In genomic region chr22:35967046-35967397, GRCh38 we compare ENCODE assay signal across 20 cellular contexts.
"Had no signal": no experiment of that assay in that cellular context is flagged by ENCODE, and none has a peak within 500 bp of the region (broad histone marks: within the 10 kb centered on the region; RNA-seq: fewer than 3 reads in every experiment).

No MANE protein-coding gene starts in this region.

- H3K4me2 ChIP-seq: hepatocyte had no signal

- H3K27ac ChIP-seq: hepatocyte, left lung, ovary, right atrium auricular region, spleen, suprapubic skin, tibial nerve had no signal

- H3K9me3 ChIP-seq: heart right ventricle, left lung, ovary, right atrium auricular region, sigmoid colon, spleen, suprapubic skin, thoracic aorta, tibial nerve had no signal

- FAIRE-seq: kidney, small intestine had no signal

- DNase-seq: heart right ventricle; kidney; left colon; left lung; mesendoderm; naive B cell; natural killer cell; ovary; sigmoid colon; small intestine; spleen; stimulated activated CD4-positive, alpha-beta T cell treated with anti-CD3 and anti-CD28 coated beads, Interleukin-4, amount 100 ng/mL, for 24 hours; stimulated activated naive CD4-positive, alpha-beta T cell had no signal

- ATAC-seq: heart right ventricle; left colon; left lung; natural killer cell; stimulated activated effector memory CD8-positive, alpha-beta T cell treated with anti-CD3 and anti-CD28 coated beads, Interleukin-12 subunit alpha, Interleukin-12 subunit beta, amount 100 ng/mL, for 72 hours had no signal

- H3K4me3 ChIP-seq: heart right ventricle, hepatocyte, left lung, lung, ovary, right atrium auricular region, sigmoid colon, spleen, suprapubic skin, thoracic aorta, tibial nerve had no signal

- H3K36me3 ChIP-seq: heart right ventricle, left lung, ovary, right atrium auricular region, sigmoid colon, spleen, suprapubic skin, thoracic aorta, tibial nerve had no signal

- H3K27me3 ChIP-seq: heart right ventricle, hepatocyte, left lung, ovary, right atrium auricular region, sigmoid colon, spleen, suprapubic skin, tibial nerve had no signal

- H2AFZ ChIP-seq: hepatocyte had no signal
